9 cellular contexts compared by ENCODE assay signal in genomic region chr14:63435838-63436237, GRCh38.
DNase-seq lines count a peak whose midpoint lies in the region; ATAC-seq and TF ChIP-seq lines count a peak whose summit lies in the region.
"Had no signal": no experiment of that assay in that cellular context is flagged by ENCODE, and none has a peak within 500 bp of the region (broad histone marks: within the 10 kb centered on the region; RNA-seq: fewer than 3 reads in every experiment).

No MANE protein-coding gene starts in this region.

- no peaks in the 10 kb centered on the region for H3K9me3 ChIP-seq in lung (ENCODE audit: control insufficient read depth in 2 of 2, insufficient read depth in 1 of 2, low read length in 1 of 2)

- peak; percentile 81 for ATAC-seq in lung (ENCODE audit: insufficient read depth, low FRiP score)
- no peak for ATAC-seq in GM21367 (IDR thresholded peaks at IDR 0.05; ENCODE audit: unreplicated experiment)
- ATAC-seq: foreskin keratinocyte had no signal

- H3K4me1 ChIP-seq in lung (ENCODE audit: control insufficient read depth in 2 of 2, insufficient read depth in 2 of 2, low read length in 2 of 2) = peaks cover 6 to 44% of the 10 kb centered on the region in 2 donors

- no peaks in the 10 kb centered on the region for H3K27me3 ChIP-seq in lung (ENCODE audit: control insufficient read depth, insufficient read depth)
- H3K27me3 ChIP-seq: foreskin keratinocyte had no signal

- H3K9me3 Mint-ChIP-seq in IgD-negative memory B cell = no peaks in the 10 kb centered on the region

- H3K4me3 ChIP-seq in choroid plexus epithelial cell (ENCODE audit: low read depth, low read length) (no peak overlapping the region), lung (no peak overlapping the region)

- peaks cover 7% of the 10 kb centered on the region for H3K36me3 Mint-ChIP-seq in IgD-negative memory B cell

- H3K36me3 ChIP-seq in lung (ENCODE audit: control insufficient read depth in 2 of 2, insufficient read depth in 2 of 2, low read length in 2 of 2) = no peaks in the 10 kb centered on the region

- no peaks in the 10 kb centered on the region for H3K27me3 Mint-ChIP-seq in IgD-negative memory B cell

- TF ChIP-seq CTCF in choroid plexus epithelial cell (conservative IDR thresholded peaks at IDR 0.05; ENCODE audit: low read depth, low read length) = no peak
- TF ChIP-seq CTCF in lung (IDR thresholded peaks at IDR 0.05; ENCODE audit: control extremely low read depth, extremely low read depth) = no peak

- peak; percentile 91 for DNase-seq in choroid plexus epithelial cell (ENCODE audit: low read depth)
- DNase-seq in lung (ENCODE audit: low spot score) = peak; percentile 63
- DNase-seq in activated CD4-positive, alpha-beta T cell treated with anti-CD3 and anti-CD28 coated beads for 4 hours = no peak
- no peak for DNase-seq in NCI-H1105 (lab: John Stamatoyannopoulos, UW)
- DNase-seq: foreskin keratinocyte had no signal

- peaks cover 35 to 64% (median 46%) of the 10 kb centered on the region in 3 donors for H3K4me1 Mint-ChIP-seq in IgD-negative memory B cell

- peak overlapping the region in 2 of 4 donors; percentile 39 to 42 for H3K4me3 Mint-ChIP-seq in IgD-negative memory B cell

- 38 to 61% methylated on average over 5 of the region's 5 CpGs for WGBS in lung, 2 donors

- H3K27ac Mint-ChIP-seq in IgD-negative memory B cell = peak overlapping the region; percentile 20 to 78 (median 39)

- H3K27ac ChIP-seq in lung (ENCODE audit: low read depth in 1 of 2, low read length in 1 of 2) (peak overlapping the region in 1 of 2 donors; percentile 77), temporal lobe (ENCODE audit: low read depth, low read length) (peak overlapping the region; percentile 40)
- H3K27ac ChIP-seq: foreskin keratinocyte, KMS-11 had no signal

Comparison
In these comparisons a context has a peak if more than half of its experiments do, and no peak if none do; other contexts are left out.
1. DNase-seq: peak in choroid plexus epithelial cell (single experiment) and lung (single experiment); none in activated CD4-positive, alpha-beta T cell treated with anti-CD3 and anti-CD28 coated beads for 4 hours (0 of 2) and NCI-H1105 (single experiment).